ENCODE assay signal across 26 cellular contexts in genomic region chrX:19704117-19704516, GRCh38.
"Had no signal": no experiment of that assay in that cellular context is flagged by ENCODE, and none has a peak within 500 bp of the region (broad histone marks: within the 10 kb centered on the region; RNA-seq: fewer than 3 reads in every experiment).

No MANE protein-coding gene starts in this region.

- H3K27me3 ChIP-seq: colonic mucosa, esophagus squamous epithelium, ovary, sigmoid colon, thyroid gland, vagina had no signal

- H3K4me3 ChIP-seq: colonic mucosa, esophagus squamous epithelium, lower lobe of right lung, ovary, psoas muscle, sigmoid colon, skin epidermis, thyroid gland, vagina had no signal

- H3K27ac ChIP-seq: colonic mucosa, esophagus squamous epithelium, lower lobe of right lung, ovary, psoas muscle, sigmoid colon, skin epidermis, thyroid gland, vagina had no signal

- FAIRE-seq: frontal cortex, keratinocyte had no signal

- ATAC-seq: left ventricle myocardium superior; lower lobe of right lung; naive thymus-derived CD8-positive, alpha-beta T cell; psoas muscle; right cardiac atrium; stimulated activated naive CD8-positive, alpha-beta T cell treated with anti-CD3 and anti-CD28 coated beads, Interleukin-15, amount 100 ng/mL, for 72 hours had no signal

- H3K4me1 ChIP-seq: colonic mucosa, esophagus squamous epithelium, lower lobe of right lung, sigmoid colon, thyroid gland, vagina had no signal

- H3K9me3 Mint-ChIP-seq: naive thymus-derived CD8-positive, alpha-beta T cell; stimulated activated naive CD8-positive, alpha-beta T cell treated with anti-CD3 and anti-CD28 coated beads, Interleukin-15, amount 100 ng/mL, for 72 hours had no signal

- H3K27me3 Mint-ChIP-seq: naive thymus-derived CD8-positive, alpha-beta T cell; stimulated activated naive CD8-positive, alpha-beta T cell treated with anti-CD3 and anti-CD28 coated beads, Interleukin-15, amount 100 ng/mL, for 72 hours had no signal

- H3K27ac Mint-ChIP-seq: nephron progenitor cell; stimulated activated naive CD8-positive, alpha-beta T cell treated with anti-CD3 and anti-CD28 coated beads, Interleukin-15, amount 100 ng/mL, for 72 hours had no signal

- H3K36me3 ChIP-seq: colonic mucosa, esophagus squamous epithelium, lower lobe of right lung, ovary, sigmoid colon, thyroid gland, vagina had no signal

- H3K4me3 Mint-ChIP-seq: naive thymus-derived CD8-positive, alpha-beta T cell; nephron progenitor cell had no signal

- DNase-seq: colonic mucosa; dermis blood vessel endothelial cell; effector memory CD4-positive, alpha-beta T cell; erythroblast; esophagus squamous epithelium; head of caudate nucleus; left ventricle myocardium superior; lower lobe of right lung; naive thymus-derived CD8-positive, alpha-beta T cell; nephron progenitor cell; ovary; posterior cingulate gyrus; psoas muscle; right cardiac atrium; sigmoid colon; stimulated activated CD4-positive, alpha-beta T cell treated with anti-CD3 and anti-CD28 coated beads, Interleukin-15, amount 100 ng/mL, for 24 hours; stimulated activated CD4-positive, alpha-beta T cell treated with anti-CD3 and anti-CD28 coated beads, Interleukin-4, amount 100 ng/mL, for 1 hour; stimulated activated CD8-positive, alpha-beta memory T cell treated with anti-CD3 and anti-CD28 coated beads, Interleukin-4, amount 100 ng/mL, for 48 hours; stimulated activated naive CD4-positive, alpha-beta T cell; stimulated activated naive CD8-positive, alpha-beta T cell treated with anti-CD3 and anti-CD28 coated beads, Interleukin-15, amount 100 ng/mL, for 72 hours; thyroid gland; trophoblast cell had no signal

- H3K9me3 ChIP-seq: colonic mucosa, esophagus squamous epithelium, lower lobe of right lung, ovary, psoas muscle, sigmoid colon, thyroid gland, vagina had no signal
